13 cellular contexts compared by ENCODE assay signal in the genomic region with DNA sequence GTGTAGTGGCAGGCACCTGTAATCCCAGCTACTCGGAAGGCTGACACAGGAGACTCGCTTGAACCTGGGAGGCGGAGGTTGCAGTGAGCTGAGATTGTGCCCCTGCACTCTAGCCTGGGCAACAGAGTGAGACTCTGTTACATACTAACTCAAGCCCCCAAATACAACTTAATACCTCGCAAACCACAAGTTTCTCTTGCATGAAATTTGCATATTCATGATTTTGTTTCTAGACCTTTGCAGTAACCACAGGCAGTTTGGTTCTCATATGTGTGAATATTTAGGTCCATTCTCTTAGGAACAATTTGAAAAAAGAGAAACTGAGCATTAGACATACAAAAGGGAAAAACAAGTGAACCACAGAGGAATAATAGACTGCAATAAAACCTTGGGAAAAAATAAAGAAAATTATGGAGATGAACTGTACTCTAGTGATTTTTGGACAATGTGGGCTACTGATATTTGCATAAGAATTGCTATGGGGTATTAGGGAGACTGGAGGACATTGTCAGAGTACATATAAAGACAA.
DNase-seq lines count a peak whose midpoint lies in the region; ATAC-seq and TF ChIP-seq lines count a peak whose summit lies in the region.
"Had no signal": no experiment of that assay in that cellular context is flagged by ENCODE, and none has a peak within 500 bp of the region (broad histone marks: within the 10 kb centered on the region; RNA-seq: fewer than 3 reads in every experiment).

No MANE protein-coding gene starts in this region.

- ATAC-seq in GM18498 (IDR thresholded peaks at IDR 0.05; ENCODE audit: unreplicated experiment) (peak; percentile 72), GM19438 (IDR thresholded peaks at IDR 0.05; ENCODE audit: low read depth, unreplicated experiment) (peak; percentile 59), HG02763 (IDR thresholded peaks at IDR 0.05; ENCODE audit: unreplicated experiment) (peak; percentile 59), HG03460 (IDR thresholded peaks at IDR 0.05; ENCODE audit: unreplicated experiment) (peak; percentile 66), HG03108 (IDR thresholded peaks at IDR 0.05; ENCODE audit: unreplicated experiment) (no peak)
- ATAC-seq: HCT116, SK-N-SH treated with all-trans-retinoic acid at 6 μM for 48 hours had no signal

- no peak overlapping the region for H3K27ac Mint-ChIP-seq in type B pancreatic cell
- H3K27ac Mint-ChIP-seq: dendritic cell treated with granulocyte-macrophage colony-stimulating factor and Interleukin-4, amounts not matched to agents 40 ng/mL and 50 ng/mL, for 4 days had no signal

- H3K27me3 Mint-ChIP-seq in type B pancreatic cell = no peaks in the 10 kb centered on the region
- H3K27me3 Mint-ChIP-seq: dendritic cell treated with granulocyte-macrophage colony-stimulating factor and Interleukin-4, amounts not matched to agents 40 ng/mL and 50 ng/mL, for 4 days had no signal

- no peaks in the 10 kb centered on the region for H3K9me3 Mint-ChIP-seq in type B pancreatic cell
- H3K9me3 Mint-ChIP-seq: dendritic cell treated with granulocyte-macrophage colony-stimulating factor and Interleukin-4, amounts not matched to agents 40 ng/mL and 50 ng/mL, for 4 days had no signal

- H3K4me1 Mint-ChIP-seq in type B pancreatic cell (ENCODE audit: unreplicated experiment) = peaks cover 32% of the 10 kb centered on the region

- peaks cover 4% of the 10 kb centered on the region for H3K36me3 Mint-ChIP-seq in type B pancreatic cell

- H3K4me3 Mint-ChIP-seq in type B pancreatic cell = no peak overlapping the region
- H3K4me3 Mint-ChIP-seq: dendritic cell treated with granulocyte-macrophage colony-stimulating factor and Interleukin-4, amounts not matched to agents 40 ng/mL and 50 ng/mL, for 4 days had no signal

- TF ChIP-seq CTCF in type B pancreatic cell (conservative IDR thresholded peaks at IDR 0.05) = no peak

- DNase-seq in nucleus accumbens (lab: John Stamatoyannopoulos, UW) = no peak
- no peak for DNase-seq in activated T-cell treated with anti-CD3 and anti-CD28 coated beads for 4 hours
- no peak for DNase-seq in type B pancreatic cell (ENCODE audit: extremely low spot score, unreplicated experiment)
- DNase-seq: NCI-H1694, upper lobe of left lung had no signal
